26 cellular contexts compared by ENCODE assay signal in genomic region chr1:86823821-86824500, GRCh38.
DNase-seq lines count a peak whose midpoint lies in the region; ATAC-seq, FAIRE-seq and TF ChIP-seq lines count a peak whose summit lies in the region.
"Had no signal": no experiment of that assay in that cellular context is flagged by ENCODE, and none has a peak within 500 bp of the region (broad histone marks: within the 10 kb centered on the region; RNA-seq: fewer than 3 reads in every experiment).

No MANE protein-coding gene starts in this region.

- H3K9me3 Mint-ChIP-seq in CD4-positive, alpha-beta memory T cell = peaks cover 0 to 12% (median 0%) of the 10 kb centered on the region in 8 donors
- H3K9me3 Mint-ChIP-seq: activated CD4-positive, alpha-beta memory T cell treated with anti-CD3 and anti-CD28 coated beads for 36 hours had no signal

- H3K79me2 ChIP-seq in HepG2 (ENCODE audit: insufficient read depth, low read length) = no peaks in the 10 kb centered on the region

- 27% methylated on average over 3 of the region's 3 CpGs for WGBS in HepG2 (ENCODE audit: low lambda C conversion rate)

- TF ChIP-seq CTCF in HepG2 (CRISPR knock-in tag; IDR thresholded peaks at IDR 0.05) = no peak

- peaks cover 8 to 9% of the 10 kb centered on the region in 2 donors for H3K27me3 Mint-ChIP-seq in CD4-positive, alpha-beta memory T cell

- peak overlapping the region; percentile 44 for H3K27ac ChIP-seq in HepG2 (ENCODE audit: extremely low read length, insufficient read depth, low read length)
- H3K27ac ChIP-seq in CD4-positive, alpha-beta memory T cell (ENCODE audit: low read depth, low read length) = no peak overlapping the region
- H3K27ac ChIP-seq: KMS-11, psoas muscle, RWPE1, upper lobe of left lung had no signal

- no peaks in the 10 kb centered on the region for H3K4me1 Mint-ChIP-seq in CD4-positive, alpha-beta memory T cell

- TF ChIP-seq POLR2A in HepG2 (IDR thresholded peaks at IDR 0.05; ENCODE audit: insufficient read depth in 1 of 2, low read depth in 2 of 2, low read length in 2 of 2) = no peak

- H3K27me3 ChIP-seq in HepG2 (ENCODE audit: control insufficient read depth in 1 of 2, insufficient read depth in 2 of 2, low read length in 2 of 2) = no peaks in the 10 kb centered on the region
- H3K27me3 ChIP-seq in CD4-positive, alpha-beta memory T cell (ENCODE audit: insufficient read depth, low read length) = no peaks in the 10 kb centered on the region
- H3K27me3 ChIP-seq: upper lobe of left lung had no signal

- no peak for TF ChIP-seq RAD21 in HepG2 (CRISPR knock-in tag; IDR thresholded peaks at IDR 0.05)

- no peaks in the 10 kb centered on the region for H3K36me3 Mint-ChIP-seq in CD4-positive, alpha-beta memory T cell
- H3K36me3 Mint-ChIP-seq: activated CD4-positive, alpha-beta memory T cell treated with anti-CD3 and anti-CD28 coated beads for 36 hours; activated naive CD8-positive, alpha-beta T cell treated with anti-CD3 and anti-CD28 coated beads, Interleukin-2, amount 10 ng/mL, durations not matched to agents 7 days and 5 days had no signal

- FAIRE-seq in HepG2 (lab: Jason Lieb, UNC) = peak; percentile 60
- FAIRE-seq: A204.1, frontal cortex, G401.6, kidney had no signal

- H3K4me3 Mint-ChIP-seq in CD4-positive, alpha-beta memory T cell = no peak overlapping the region
- H3K4me3 Mint-ChIP-seq: activated CD4-positive, alpha-beta memory T cell treated with anti-CD3 and anti-CD28 coated beads for 36 hours; activated naive CD8-positive, alpha-beta T cell treated with anti-CD3 and anti-CD28 coated beads, Interleukin-2, amount 10 ng/mL, durations not matched to agents 7 days and 5 days; B cell had no signal

- CTCF ChIA-PET in HepG2 (lab: Yijun Ruan, JAX; ENCODE audit: low intra/inter-chr PET ratio, low total read pairs) = interaction anchor here (1.1 kb wide), 1 partner anchor 10 kb away, joined by 3 read pairs; no protein-coding TSS in a partner anchor
- CTCF ChIA-PET in CD4-positive, alpha-beta memory T cell (lab: Charles Lee; ENCODE audit: partially characterized antibody) = interaction anchor here (0.7 to 1.7 kb wide), 3 partner anchors 11 to 261 kb away, joined by 3 to 6 read pairs (median 4); no protein-coding TSS in a partner anchor

- peak overlapping the region; percentile 40 for H3K4me2 ChIP-seq in HepG2 (ENCODE audit: low read depth, low read length)
- H3K4me2 ChIP-seq: KMS-11 had no signal

- no peak overlapping the region for H3K27ac Mint-ChIP-seq in CD4-positive, alpha-beta memory T cell
- H3K27ac Mint-ChIP-seq: activated CD4-positive, alpha-beta memory T cell treated with anti-CD3 and anti-CD28 coated beads for 36 hours; activated naive CD8-positive, alpha-beta T cell treated with anti-CD3 and anti-CD28 coated beads, Interleukin-2, amount 10 ng/mL, durations not matched to agents 7 days and 5 days; B cell had no signal

- in situ Hi-C loops in HepG2 (cut with HindIII; ENCODE audit: extremely low pct_ligation_motif_present, low pct_unique_long_range_greater_than_20kb) = loop anchor here (10.0 kb wide), 1 partner anchor 261 kb away; no protein-coding TSS in a partner anchor

- no peaks in the 10 kb centered on the region for H3K36me3 ChIP-seq in HepG2 (replicated peaks in 1 of 2; ENCODE audit: control insufficient read depth in 1 of 2, insufficient read depth in 2 of 2, low read length in 2 of 2)
- no peaks in the 10 kb centered on the region for H3K36me3 ChIP-seq in CD4-positive, alpha-beta memory T cell (ENCODE audit: insufficient read depth, low read length)
- H3K36me3 ChIP-seq: upper lobe of left lung had no signal

- H3K4me3 ChIP-seq in HepG2 (replicated peaks in 1 of 3; ENCODE audit: insufficient read depth in 1 of 3, low read depth in 2 of 3, low read length in 3 of 3) = no peak overlapping the region; a peak in 1 of 6 replicates
- no peak overlapping the region for H3K4me3 ChIP-seq in CD4-positive, alpha-beta memory T cell (ENCODE audit: low read length in 2 of 2)
- H3K4me3 ChIP-seq: psoas muscle, upper lobe of left lung had no signal

- DNase-seq in NCI-H1417 (lab: John Stamatoyannopoulos, UW) = peak; percentile 27 to 41 (median 31)
- no peak for DNase-seq in NCI-H1417 treated with DMSO at 0.1 percent for 48 hours (lab: John Stamatoyannopoulos, UW)
- DNase-seq in HuH-7 (ENCODE audit: low spot score) = peak; percentile 37
- peak; percentile 90 for DNase-seq in NCI-H69 (lab: John Stamatoyannopoulos, UW)
- DNase-seq in HepG2 (ENCODE audit: low spot score) = peak; percentile 79
- no peak for DNase-seq in iPS-NIHi7 (ENCODE audit: extremely low spot score)
- no peak for DNase-seq in CD4-positive, alpha-beta memory T cell
- DNase-seq: activated CD4-positive, alpha-beta memory T cell treated with anti-CD3 and anti-CD28 coated beads for 36 hours; activated naive CD8-positive, alpha-beta T cell treated with anti-CD3 and anti-CD28 coated beads, Interleukin-2, amount 10 ng/mL, durations not matched to agents 7 days and 5 days; effector memory CD4-positive, alpha-beta T cell; H7; hypothalamus; kidney; mammary epithelial cell; MV-4-11; NCI-H446; psoas muscle; upper lobe of left lung had no signal

- intact Hi-C loops in HepG2 (cut with micrococcal nuclease; ENCODE audit: unreplicated experiment) = no loop called here
- intact Hi-C loops in CD4-positive, alpha-beta memory T cell (cut with micrococcal nuclease) = no loop called here

- no peaks in the 10 kb centered on the region for H3K9me3 ChIP-seq in HepG2 (ENCODE audit: low read length)
- H3K9me3 ChIP-seq in CD4-positive, alpha-beta memory T cell (ENCODE audit: control insufficient read depth in 1 of 2, low read length in 2 of 2) = no peaks in the 10 kb centered on the region
- H3K9me3 ChIP-seq: psoas muscle, upper lobe of left lung had no signal

- TF ChIP-seq EP300 in HepG2 (IDR thresholded peaks at IDR 0.05; ENCODE audit: low read depth in 2 of 2, low read length in 2 of 2) (peak; percentile 51 to 96; a peak in 3 of 4 replicates), HepG2 (CRISPR knock-in tag; IDR thresholded peaks at IDR 0.05; ENCODE audit: borderline replicate concordance) (no peak; the same call in 1 of the 2 replicates)

- no peak overlapping the region for H3K9ac ChIP-seq in HepG2 (ENCODE audit: insufficient read depth, low read depth, low read length)
- H3K9ac ChIP-seq: KMS-11 had no signal

- no peak overlapping the region for H2AFZ ChIP-seq in HepG2 (ENCODE audit: low read length)

- POLR2A ChIA-PET in HepG2 (lab: Yijun Ruan, JAX) = interaction anchor here (0.8 to 2.3 kb wide), 6 partner anchors 10 to 119 kb away, joined by 3 to 7 read pairs (median 4); partner anchors contain the start of genes HS2ST1, SELENOF and SH3GLB1
- POLR2A ChIA-PET in CD4-positive, alpha-beta memory T cell (lab: Charles Lee; ENCODE audit: partially characterized antibody) = no interaction called here

- H3K4me1 ChIP-seq in HepG2 (ENCODE audit: insufficient read depth, low read length) = peaks cover 50% of the 10 kb centered on the region
- no peaks in the 10 kb centered on the region for H3K4me1 ChIP-seq in CD4-positive, alpha-beta memory T cell (ENCODE audit: insufficient read depth, low read length)
- H3K4me1 ChIP-seq: psoas muscle, upper lobe of left lung had no signal

- no peaks in the 10 kb centered on the region for H4K20me1 ChIP-seq in HepG2 (ENCODE audit: insufficient read depth, low read length)

- peak; percentile 96 for ATAC-seq in HepG2
- ATAC-seq in HG03139 (IDR thresholded peaks at IDR 0.05; ENCODE audit: unreplicated experiment) = no peak
- ATAC-seq: esophagus mucosa, psoas muscle had no signal

- BruUV-seq in HepG2 (replicated peaks; lab: Mats Ljungman, UMichigan) = no TSS peak

TF ChIP-seq in HepG2, 621 proteins besides CTCF, POLR2A, EP300 and RAD21 (continues in another document):
- TF ChIP-seq ZNF777 (CRISPR knock-in tag; IDR thresholded peaks at IDR 0.05) = no peak
- no peak for TF ChIP-seq ZSCAN29 (CRISPR knock-in tag; conservative IDR thresholded peaks at IDR 0.05)
- peak; percentile 53; the same call in 1 of the 2 replicates for TF ChIP-seq PATZ1 (CRISPR knock-in tag; IDR thresholded peaks at IDR 0.05)
- TF ChIP-seq ZNF12 (CRISPR knock-in tag; IDR thresholded peaks at IDR 0.05) = peak; percentile 51; the same call in 1 of the 2 replicates
- no peak for TF ChIP-seq GPN1 (CRISPR knock-in tag; IDR thresholded peaks at IDR 0.05; ENCODE audit: borderline replicate concordance)
- no peak for TF ChIP-seq ZFP36 (IDR thresholded peaks at IDR 0.05; ENCODE audit: borderline replicate concordance, low read depth, low read length, partially characterized antibody)
- TF ChIP-seq ZNF639 (CRISPR knock-in tag; conservative IDR thresholded peaks at IDR 0.05) = no peak
- peak; percentile 72; the same call in 1 of the 2 replicates for TF ChIP-seq TBX3 (IDR thresholded peaks at IDR 0.05; ENCODE audit: borderline replicate concordance)
- TF ChIP-seq CBX1 (IDR thresholded peaks at IDR 0.05; ENCODE audit: low read depth) = no peak

Comparison
In these comparisons a context has a peak if more than half of its experiments do, and no peak if none do; other contexts are left out.
1. DNase-seq: peak in NCI-H1417 (3 of 3), HuH-7 (single experiment), NCI-H69 (single experiment) and HepG2 (single experiment); none in NCI-H1417 treated with DMSO at 0.1 percent for 48 hours (single experiment), iPS-NIHi7 (single experiment) and CD4-positive, alpha-beta memory T cell (0 of 5).